1 cellular context compared by ENCODE assay signal in genomic region chr4:102868782-102869568, GRCh38.
TF ChIP-seq lines count a peak whose summit lies in the region.

A gene with protein sequence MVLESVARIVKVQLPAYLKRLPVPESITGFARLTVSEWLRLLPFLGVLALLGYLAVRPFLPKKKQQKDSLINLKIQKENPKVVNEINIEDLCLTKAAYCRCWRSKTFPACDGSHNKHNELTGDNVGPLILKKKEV (plus strand): TSS chr4:102868992. CDS start chr4:102869085, 93 bp downstream.

TF ChIP-seq in K562, 482 proteins besides CTCF, POLR2A, EP300 and RAD21 (continued from another document and continues in another):
- TF ChIP-seq, protein P1, sequence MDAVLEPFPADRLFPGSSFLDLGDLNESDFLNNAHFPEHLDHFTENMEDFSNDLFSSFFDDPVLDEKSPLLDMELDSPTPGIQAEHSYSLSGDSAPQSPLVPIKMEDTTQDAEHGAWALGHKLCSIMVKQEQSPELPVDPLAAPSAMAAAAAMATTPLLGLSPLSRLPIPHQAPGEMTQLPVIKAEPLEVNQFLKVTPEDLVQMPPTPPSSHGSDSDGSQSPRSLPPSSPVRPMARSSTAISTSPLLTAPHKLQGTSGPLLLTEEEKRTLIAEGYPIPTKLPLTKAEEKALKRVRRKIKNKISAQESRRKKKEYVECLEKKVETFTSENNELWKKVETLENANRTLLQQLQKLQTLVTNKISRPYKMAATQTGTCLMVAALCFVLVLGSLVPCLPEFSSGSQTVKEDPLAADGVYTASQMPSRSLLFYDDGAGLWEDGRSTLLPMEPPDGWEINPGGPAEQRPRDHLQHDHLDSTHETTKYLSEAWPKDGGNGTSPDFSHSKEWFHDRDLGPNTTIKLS (IDR thresholded peaks at IDR 0.05; ENCODE audit: borderline replicate concordance, low read depth), result peak; percentile 47; the same call in 1 of the 2 replicates
- TF ChIP-seq, protein P2, sequence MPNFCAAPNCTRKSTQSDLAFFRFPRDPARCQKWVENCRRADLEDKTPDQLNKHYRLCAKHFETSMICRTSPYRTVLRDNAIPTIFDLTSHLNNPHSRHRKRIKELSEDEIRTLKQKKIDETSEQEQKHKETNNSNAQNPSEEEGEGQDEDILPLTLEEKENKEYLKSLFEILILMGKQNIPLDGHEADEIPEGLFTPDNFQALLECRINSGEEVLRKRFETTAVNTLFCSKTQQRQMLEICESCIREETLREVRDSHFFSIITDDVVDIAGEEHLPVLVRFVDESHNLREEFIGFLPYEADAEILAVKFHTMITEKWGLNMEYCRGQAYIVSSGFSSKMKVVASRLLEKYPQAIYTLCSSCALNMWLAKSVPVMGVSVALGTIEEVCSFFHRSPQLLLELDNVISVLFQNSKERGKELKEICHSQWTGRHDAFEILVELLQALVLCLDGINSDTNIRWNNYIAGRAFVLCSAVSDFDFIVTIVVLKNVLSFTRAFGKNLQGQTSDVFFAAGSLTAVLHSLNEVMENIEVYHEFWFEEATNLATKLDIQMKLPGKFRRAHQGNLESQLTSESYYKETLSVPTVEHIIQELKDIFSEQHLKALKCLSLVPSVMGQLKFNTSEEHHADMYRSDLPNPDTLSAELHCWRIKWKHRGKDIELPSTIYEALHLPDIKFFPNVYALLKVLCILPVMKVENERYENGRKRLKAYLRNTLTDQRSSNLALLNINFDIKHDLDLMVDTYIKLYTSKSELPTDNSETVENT (CRISPR knock-in tag; IDR thresholded peaks at IDR 0.05), result peak; percentile 57; the same call in 1 of the 2 replicates
- TF ChIP-seq CBX1 (IDR thresholded peaks at IDR 0.05; ENCODE audit: low read depth), result peak; percentile 56; the same call in 1 of the 2 replicates
- TF ChIP-seq, protein P3, sequence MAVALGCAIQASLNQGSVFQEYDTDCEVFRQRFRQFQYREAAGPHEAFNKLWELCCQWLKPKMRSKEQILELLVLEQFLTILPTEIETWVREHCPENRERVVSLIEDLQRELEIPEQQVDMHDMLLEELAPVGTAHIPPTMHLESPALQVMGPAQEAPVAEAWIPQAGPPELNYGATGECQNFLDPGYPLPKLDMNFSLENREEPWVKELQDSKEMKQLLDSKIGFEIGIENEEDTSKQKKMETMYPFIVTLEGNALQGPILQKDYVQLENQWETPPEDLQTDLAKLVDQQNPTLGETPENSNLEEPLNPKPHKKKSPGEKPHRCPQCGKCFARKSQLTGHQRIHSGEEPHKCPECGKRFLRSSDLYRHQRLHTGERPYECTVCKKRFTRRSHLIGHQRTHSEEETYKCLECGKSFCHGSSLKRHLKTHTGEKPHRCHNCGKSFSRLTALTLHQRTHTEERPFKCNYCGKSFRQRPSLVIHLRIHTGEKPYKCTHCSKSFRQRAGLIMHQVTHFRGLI (CRISPR knock-in tag; IDR thresholded peaks at IDR 0.05), result no peak
- no peak for TF ChIP-seq ID3 (CRISPR knock-in tag; IDR thresholded peaks at IDR 0.05)
- TF ChIP-seq ID3 (tag; IDR thresholded peaks at IDR 0.05), result peak; percentile 74; the same call in 1 of the 2 replicates
- TF ChIP-seq DPF2 (IDR thresholded peaks at IDR 0.05), result peak; percentile 68
- no peak for TF ChIP-seq ZNF655 (CRISPR knock-in tag; IDR thresholded peaks at IDR 0.05)
- no peak for TF ChIP-seq TSHZ1 (CRISPR knock-in tag; IDR thresholded peaks at IDR 0.05)
- no peak for TF ChIP-seq HNRNPK (IDR thresholded peaks at IDR 0.05; ENCODE audit: low read depth, low read length, poor library complexity, severe bottlenecking)
- peak; percentile 86 for TF ChIP-seq GATAD2B (IDR thresholded peaks at IDR 0.05; ENCODE audit: borderline replicate concordance)
- peak; percentile 83 for TF ChIP-seq SUPT5H (IDR thresholded peaks at IDR 0.05)
- no peak for TF ChIP-seq ZMIZ1 (IDR thresholded peaks at IDR 0.05; ENCODE audit: low read depth in 2 of 2, low read length in 2 of 2)
- TF ChIP-seq NBN (IDR thresholded peaks at IDR 0.05; ENCODE audit: low read depth), result peak; percentile 57; the same call in 1 of the 2 replicates
- peak; percentile 8; the same call in 1 of the 2 replicates for TF ChIP-seq NCOR1 (IDR thresholded peaks at IDR 0.05)
- TF ChIP-seq STAT5A (IDR thresholded peaks at IDR 0.05; ENCODE audit: borderline replicate concordance, low read length), result no peak
- TF ChIP-seq, protein P4, sequence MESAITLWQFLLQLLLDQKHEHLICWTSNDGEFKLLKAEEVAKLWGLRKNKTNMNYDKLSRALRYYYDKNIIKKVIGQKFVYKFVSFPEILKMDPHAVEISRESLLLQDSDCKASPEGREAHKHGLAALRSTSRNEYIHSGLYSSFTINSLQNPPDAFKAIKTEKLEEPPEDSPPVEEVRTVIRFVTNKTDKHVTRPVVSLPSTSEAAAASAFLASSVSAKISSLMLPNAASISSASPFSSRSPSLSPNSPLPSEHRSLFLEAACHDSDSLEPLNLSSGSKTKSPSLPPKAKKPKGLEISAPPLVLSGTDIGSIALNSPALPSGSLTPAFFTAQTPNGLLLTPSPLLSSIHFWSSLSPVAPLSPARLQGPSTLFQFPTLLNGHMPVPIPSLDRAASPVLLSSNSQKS (CRISPR knock-in tag; IDR thresholded peaks at IDR 0.05), result no peak
- TF ChIP-seq ZNF146 (CRISPR knock-in tag; IDR thresholded peaks at IDR 0.05; ENCODE audit: unreplicated experiment), result peak; percentile 31
- TF ChIP-seq PML (IDR thresholded peaks at IDR 0.05; ENCODE audit: low read length), result peak; percentile 36; the same call in 1 of the 2 replicates
- no peak for TF ChIP-seq ZNF583 (CRISPR knock-in tag; IDR thresholded peaks at IDR 0.05)
- no peak for TF ChIP-seq FOXM1 (IDR thresholded peaks at IDR 0.05; ENCODE audit: low read depth)
- peak; percentile 96 for TF ChIP-seq FOXM1 (CRISPR knock-in tag; IDR thresholded peaks at IDR 0.05; ENCODE audit: low read depth)
- no peak for TF ChIP-seq SMAD3 (CRISPR knock-in tag; conservative IDR thresholded peaks at IDR 0.05)
- no peak for TF ChIP-seq BMI1 (IDR thresholded peaks at IDR 0.05; ENCODE audit: low read length)
- TF ChIP-seq, protein P5, sequence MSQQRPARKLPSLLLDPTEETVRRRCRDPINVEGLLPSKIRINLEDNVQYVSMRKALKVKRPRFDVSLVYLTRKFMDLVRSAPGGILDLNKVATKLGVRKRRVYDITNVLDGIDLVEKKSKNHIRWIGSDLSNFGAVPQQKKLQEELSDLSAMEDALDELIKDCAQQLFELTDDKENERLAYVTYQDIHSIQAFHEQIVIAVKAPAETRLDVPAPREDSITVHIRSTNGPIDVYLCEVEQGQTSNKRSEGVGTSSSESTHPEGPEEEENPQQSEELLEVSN (IDR thresholded peaks at IDR 0.05; ENCODE audit: borderline replicate concordance in 1 of 2, extremely low read depth in 1 of 2, insufficient read depth in 1 of 2, insufficient read length in 1 of 2, low read depth in 1 of 2, low read length in 1 of 2, poor library complexity in 1 of 2, severe bottlenecking in 1 of 2), result peak; percentile 95 to 98
- no peak for TF ChIP-seq NFXL1 (CRISPR knock-in tag; IDR thresholded peaks at IDR 0.05)
- 0 out of 2 replicates have a peak, but pooled peaks have one; percentile 14 for TF ChIP-seq SMARCC2 (IDR thresholded peaks at IDR 0.05; ENCODE audit: low read depth)
- TF ChIP-seq RB1 (IDR thresholded peaks at IDR 0.05; ENCODE audit: low read depth), result peak; percentile 92; the same call in 1 of the 2 replicates
- peak; percentile 53 for TF ChIP-seq CHD4 (IDR thresholded peaks at IDR 0.05; ENCODE audit: insufficient read depth, insufficient replicate concordance, low read depth, low read length, poor library complexity, severe bottlenecking)
- peak; percentile 61 for TF ChIP-seq CBFA2T2 (conservative IDR thresholded peaks at IDR 0.05)
- 0 out of 2 replicates have a peak, but pooled peaks have one; percentile 53 for TF ChIP-seq ELF2 (CRISPR knock-in tag; IDR thresholded peaks at IDR 0.05)
- no peak for TF ChIP-seq NCOA6 (IDR thresholded peaks at IDR 0.05)
- no peak for TF ChIP-seq GTF2A2 (tag; IDR thresholded peaks at IDR 0.05)
